19 cellular contexts compared by ENCODE assay signal in genomic region chr1:228072658-228073043, GRCh38. TPM values are rescaled to one million over a fixed set of nuclear protein-coding genes. Genes with fewer than 3 reads are reported as not detected.
A peak's percentile ranks its signal among the peaks of the same experiment; 100 is the strongest.
DNase-seq lines count a peak whose midpoint lies in the region; ATAC-seq, FAIRE-seq and TF ChIP-seq lines count a peak whose summit lies in the region.
"Had no signal": no experiment of that assay in that cellular context is flagged by ENCODE, and none has a peak within 500 bp of the region (broad histone marks: within the 10 kb centered on the region; RNA-seq: fewer than 3 reads in every experiment).

No MANE protein-coding gene starts in this region.

- no peaks in the 10 kb centered on the region for H3K9me1 ChIP-seq in IMR-90 (ENCODE audit: insufficient read depth, low read length)
- no peaks in the 10 kb centered on the region for H3K9me1 ChIP-seq in endothelial cell of umbilical vein (replicated peaks; ENCODE audit: control insufficient read depth, extremely low read depth, insufficient read depth, low read length)

- H3K4me3 Mint-ChIP-seq in activated naive CD8-positive, alpha-beta T cell: no peak overlapping the region
- H3K4me3 Mint-ChIP-seq in activated naive CD8-positive, alpha-beta T cell treated with anti-CD3 and anti-CD28 coated beads, Interleukin-2, amount 50 U/mL, for 24 hours: no peak overlapping the region
- no peak overlapping the region for H3K4me3 Mint-ChIP-seq in stimulated activated memory B cell treated with anti-CD40 and anti-IgM and Interleukin-4, amounts not matched to agents 10 μg/mL and 1 μg/mL and 100 μg/mL, for 72 hours
- no peak overlapping the region for H3K4me3 Mint-ChIP-seq in T-helper 17 cell
- H3K4me3 Mint-ChIP-seq: GM23338 had no signal

- no peak overlapping the region for H3K4ac ChIP-seq in IMR-90 (ENCODE audit: low read depth, low read length)

- CTCF ChIA-PET in IMR-90 (lab: Yijun Ruan, JAX): no interaction called here
- CTCF ChIA-PET in endothelial cell of umbilical vein (lab: Charles Lee): no interaction called here

- H4K8ac ChIP-seq in IMR-90 (ENCODE audit: low read depth in 2 of 2, low read length in 2 of 2): no peak overlapping the region

- no peaks in the 10 kb centered on the region for H3K36me3 Mint-ChIP-seq in activated naive CD8-positive, alpha-beta T cell
- no peaks in the 10 kb centered on the region for H3K36me3 Mint-ChIP-seq in activated naive CD8-positive, alpha-beta T cell treated with anti-CD3 and anti-CD28 coated beads, Interleukin-2, amount 50 U/mL, for 24 hours (ENCODE audit: low read depth)
- H3K36me3 Mint-ChIP-seq in stimulated activated memory B cell treated with anti-CD40 and anti-IgM and Interleukin-4, amounts not matched to agents 10 μg/mL and 1 μg/mL and 100 μg/mL, for 72 hours: no peaks in the 10 kb centered on the region
- no peaks in the 10 kb centered on the region for H3K36me3 Mint-ChIP-seq in T-helper 17 cell (ENCODE audit: low read depth)

- no peak overlapping the region for H2BK120ac ChIP-seq in IMR-90 (ENCODE audit: low read depth, low read length)

- 62% methylated on average over 4 of the region's 5 CpGs; no CpG with 5 or more reads in 1 of the 2 experiments for WGBS in IMR-90 (ENCODE audit: extremely low coverage in 2 of 2, insufficient read length in 1 of 2), 2 experiments

- H3K4me2 ChIP-seq in IMR-90 (ENCODE audit: low read depth, low read length): no peak overlapping the region
- H3K4me2 ChIP-seq in endothelial cell of umbilical vein (ENCODE audit: insufficient read depth, low read length): no peak overlapping the region
- H3K4me2 ChIP-seq: GM23338, PC-9 had no signal

- in situ Hi-C loops in IMR-90 (cut with MboI; ENCODE audit: low sequenced_read_pairs): no loop called here

- no peaks in the 10 kb centered on the region for H3K9me3 ChIP-seq in IMR-90 (ENCODE audit: control insufficient read depth, insufficient read depth, low read length)
- no peaks in the 10 kb centered on the region for H3K9me3 ChIP-seq in endothelial cell of umbilical vein (replicated peaks; ENCODE audit: control insufficient read depth, insufficient read depth, low read length)
- H3K9me3 ChIP-seq in T-helper 17 cell (ENCODE audit: control insufficient read depth, low read length, poor library complexity, severe bottlenecking): no peaks in the 10 kb centered on the region
- H3K9me3 ChIP-seq: SJSA1 had no signal

- H4K20me1 ChIP-seq in IMR-90 (ENCODE audit: insufficient read depth, low read length) (peaks cover 12% of the 10 kb centered on the region), endothelial cell of umbilical vein (replicated peaks; ENCODE audit: control insufficient read depth, extremely low read depth, insufficient read depth, low read length) (no peaks in the 10 kb centered on the region)

- DNase-seq in activated naive CD8-positive, alpha-beta T cell treated with anti-CD3 and anti-CD28 coated beads, Interleukin-2, amount 50 U/mL, for 24 hours: no peak
- DNase-seq in IMR-90: no peak
- DNase-seq in endothelial cell of umbilical vein (ENCODE audit: low read depth, low spot score): no peak
- DNase-seq in GM19239 (ENCODE audit: insufficient read length, low spot score): no peak
- DNase-seq in T-helper 17 cell: no peak
- no peak for DNase-seq in cortex of kidney (lab: John Stamatoyannopoulos, UW)
- DNase-seq: AML-193, KBM-7, NCI-H1105 treated with DMSO at 0.1 percent for 48 hours, NCI-H187 treated with DMSO at 0.1 percent for 48 hours, NCI-H226, NCI-H524 treated with DMSO at 0.1 percent for 48 hours, PC-9 had no signal

- H3K27me3 Mint-ChIP-seq in activated naive CD8-positive, alpha-beta T cell: no peaks in the 10 kb centered on the region
- no peaks in the 10 kb centered on the region for H3K27me3 Mint-ChIP-seq in activated naive CD8-positive, alpha-beta T cell treated with anti-CD3 and anti-CD28 coated beads, Interleukin-2, amount 50 U/mL, for 24 hours
- peaks cover 11% of the 10 kb centered on the region for H3K27me3 Mint-ChIP-seq in stimulated activated memory B cell treated with anti-CD40 and anti-IgM and Interleukin-4, amounts not matched to agents 10 μg/mL and 1 μg/mL and 100 μg/mL, for 72 hours
- H3K27me3 Mint-ChIP-seq in T-helper 17 cell: no peaks in the 10 kb centered on the region

- no peak overlapping the region for H3K23ac ChIP-seq in IMR-90 (ENCODE audit: low read depth, low read length)

- no peak for TF ChIP-seq POLR2A in IMR-90 (IDR thresholded peaks at IDR 0.05; ENCODE audit: low read depth, low read length)
- no peak for TF ChIP-seq POLR2A in endothelial cell of umbilical vein (IDR thresholded peaks at IDR 0.05; ENCODE audit: low read depth, low read length)

- H3K27ac ChIP-seq in IMR-90 (ENCODE audit: insufficient read depth, low read length) (no peak overlapping the region), endothelial cell of umbilical vein (ENCODE audit: insufficient read depth, low read depth, low read length) (no peak overlapping the region)
- H3K27ac ChIP-seq: C4-2B, PC-9, SJSA1 had no signal

- BruUV-seq in IMR-90 (replicated peaks; lab: Mats Ljungman, UMichigan): no TSS peak
- BruUV-seq in endothelial cell of umbilical vein (replicated peaks; lab: Mats Ljungman, UMichigan): no TSS peak

- H3K56ac ChIP-seq in IMR-90 (ENCODE audit: extremely low read depth, insufficient read depth, low read length): no peak overlapping the region

- peak overlapping the region; percentile 34 for H3K27ac Mint-ChIP-seq in activated naive CD8-positive, alpha-beta T cell
- H3K27ac Mint-ChIP-seq in activated naive CD8-positive, alpha-beta T cell treated with anti-CD3 and anti-CD28 coated beads, Interleukin-2, amount 50 U/mL, for 24 hours: no peak overlapping the region
- no peak overlapping the region for H3K27ac Mint-ChIP-seq in stimulated activated memory B cell treated with anti-CD40 and anti-IgM and Interleukin-4, amounts not matched to agents 10 μg/mL and 1 μg/mL and 100 μg/mL, for 72 hours
- no peak overlapping the region for H3K27ac Mint-ChIP-seq in T-helper 17 cell
- H3K27ac Mint-ChIP-seq: GM23338 had no signal

- no peak overlapping the region for H2BK15ac ChIP-seq in IMR-90 (ENCODE audit: low read depth, low read length)

- no peak overlapping the region for H3K18ac ChIP-seq in IMR-90 (ENCODE audit: low read depth, low read length)

- H3K79me2 ChIP-seq in endothelial cell of umbilical vein (ENCODE audit: control insufficient read depth, insufficient read depth, low read length): no peaks in the 10 kb centered on the region

- POLR2A ChIA-PET in IMR-90 (lab: Charles Lee; ENCODE audit: unreplicated experiment): no interaction called here
- POLR2A ChIA-PET in endothelial cell of umbilical vein (lab: Charles Lee): no interaction called here

- H3K36me3 ChIP-seq in IMR-90 (ENCODE audit: control insufficient read depth, insufficient read depth, low read length): no peaks in the 10 kb centered on the region
- no peaks in the 10 kb centered on the region for H3K36me3 ChIP-seq in endothelial cell of umbilical vein (ENCODE audit: control insufficient read depth in 2 of 2, extremely low read depth in 1 of 2, insufficient read depth in 2 of 2, low read length in 2 of 2)
- H3K36me3 ChIP-seq: SJSA1 had no signal

- intact Hi-C loops in IMR-90 (cut with micrococcal nuclease): no loop called here
- intact Hi-C loops in endothelial cell of umbilical vein (cut with micrococcal nuclease): loop anchor here (5.0 kb wide), 2 partner anchors 75 to 310 kb away; no protein-coding TSS in a partner anchor

- no peak for FAIRE-seq in endothelial cell of umbilical vein (lab: Jason Lieb, UNC)
- no peak for FAIRE-seq in GM19239 (lab: Jason Lieb, UNC)
- FAIRE-seq: G401.6 had no signal

- H3K4me1 ChIP-seq in IMR-90 (ENCODE audit: control insufficient read depth, insufficient read depth, low read length): no peaks in the 10 kb centered on the region
- no peaks in the 10 kb centered on the region for H3K4me1 ChIP-seq in endothelial cell of umbilical vein (ENCODE audit: control insufficient read depth, extremely low read depth, insufficient read depth, low read length)
- H3K4me1 ChIP-seq: SJSA1 had no signal

- no peak overlapping the region for H2AK5ac ChIP-seq in IMR-90 (ENCODE audit: low read depth, low read length)

- no peak for ATAC-seq in activated naive CD8-positive, alpha-beta T cell treated with anti-CD3 and anti-CD28 coated beads, Interleukin-2, amount 50 U/mL, for 24 hours
- no peak for ATAC-seq in IMR-90 (ENCODE audit: low read depth)
- ATAC-seq in stimulated activated memory B cell treated with anti-CD40 and anti-IgM and Interleukin-4, amounts not matched to agents 10 μg/mL and 1 μg/mL and 100 μg/mL, for 72 hours: peak; percentile 14
- ATAC-seq in T-helper 17 cell: no peak

- H3K14ac ChIP-seq in IMR-90 (replicated peaks; ENCODE audit: low read depth, low read length): no peak overlapping the region

- H3K4me3 ChIP-seq in IMR-90 (ENCODE audit: insufficient read depth, low read depth, low read length) (no peak overlapping the region), endothelial cell of umbilical vein (replicated peaks in 1 of 3; ENCODE audit: insufficient read depth in 1 of 3, low read depth in 1 of 3, low read length in 3 of 3) (no peak overlapping the region)
- H3K4me3 ChIP-seq: GM23338, PC-9, SJSA1 had no signal

- dilution Hi-C loops in IMR-90 (cut with HindIII; ENCODE audit: low sequenced_read_pairs, unreplicated experiment): no loop called here
- dilution Hi-C loops in endothelial cell of umbilical vein (cut with MboI; ENCODE audit: extremely low pct_ligation_motif_present, low sequenced_read_pairs): no loop called here

- no peak overlapping the region for H4K91ac ChIP-seq in IMR-90 (ENCODE audit: insufficient read depth, low read depth, low read length)

- TF ChIP-seq CTCF in IMR-90 (conservative IDR thresholded peaks at IDR 0.05; ENCODE audit: low read depth, low read length) (no peak), endothelial cell of umbilical vein (IDR thresholded peaks at IDR 0.05; ENCODE audit: extremely low read depth in 1 of 2, insufficient read depth in 1 of 2, low read depth in 1 of 2, low read length in 2 of 2) (no peak)

- H3K4me1 Mint-ChIP-seq in activated naive CD8-positive, alpha-beta T cell (ENCODE audit: low read depth): peaks cover 1% of the 10 kb centered on the region
- no peaks in the 10 kb centered on the region for H3K4me1 Mint-ChIP-seq in activated naive CD8-positive, alpha-beta T cell treated with anti-CD3 and anti-CD28 coated beads, Interleukin-2, amount 50 U/mL, for 24 hours
- peaks cover 28% of the 10 kb centered on the region for H3K4me1 Mint-ChIP-seq in stimulated activated memory B cell treated with anti-CD40 and anti-IgM and Interleukin-4, amounts not matched to agents 10 μg/mL and 1 μg/mL and 100 μg/mL, for 72 hours
- H3K4me1 Mint-ChIP-seq in T-helper 17 cell: peaks cover 27% of the 10 kb centered on the region

- no peak for TF ChIP-seq RAD21 in IMR-90 (IDR thresholded peaks at IDR 0.05; ENCODE audit: low read length)

- no peaks in the 10 kb centered on the region for H3K9me3 Mint-ChIP-seq in activated naive CD8-positive, alpha-beta T cell (ENCODE audit: low read depth)
- H3K9me3 Mint-ChIP-seq in activated naive CD8-positive, alpha-beta T cell treated with anti-CD3 and anti-CD28 coated beads, Interleukin-2, amount 50 U/mL, for 24 hours: no peaks in the 10 kb centered on the region
- H3K9me3 Mint-ChIP-seq in stimulated activated memory B cell treated with anti-CD40 and anti-IgM and Interleukin-4, amounts not matched to agents 10 μg/mL and 1 μg/mL and 100 μg/mL, for 72 hours: no peaks in the 10 kb centered on the region
- H3K9me3 Mint-ChIP-seq: GM23338 had no signal

- no peak overlapping the region for H2AK9ac ChIP-seq in IMR-90 (replicated peaks; ENCODE audit: low read depth, low read length, poor library complexity)

- no peak overlapping the region for H2BK20ac ChIP-seq in IMR-90 (ENCODE audit: low read depth, low read length)

- no peaks in the 10 kb centered on the region for H3K79me1 ChIP-seq in IMR-90 (ENCODE audit: low read depth in 1 of 2, low read length in 2 of 2)

- H3K9ac ChIP-seq in IMR-90 (ENCODE audit: low read depth, low read length): no peak overlapping the region
- no peak overlapping the region for H3K9ac ChIP-seq in endothelial cell of umbilical vein (replicated peaks; ENCODE audit: extremely low read depth, insufficient read depth, low read length)

- no peak overlapping the region for H2BK5ac ChIP-seq in IMR-90 (ENCODE audit: low read depth, low read length, poor library complexity, severe bottlenecking)

- H2AFZ ChIP-seq in IMR-90 (replicated peaks; ENCODE audit: low read length, poor library complexity) (peak overlapping the region; percentile 33), endothelial cell of umbilical vein (ENCODE audit: low read depth, low read length) (no peak overlapping the region)
- H2AFZ ChIP-seq: GM23338, PC-9 had no signal

- H3K27me3 ChIP-seq in IMR-90 (ENCODE audit: control insufficient read depth, insufficient read depth, low read length) (peaks cover 17% of the 10 kb centered on the region), endothelial cell of umbilical vein (ENCODE audit: control insufficient read depth in 2 of 2, insufficient read depth in 2 of 2, low read length in 2 of 2) (peaks cover 0 to 5% of the 10 kb centered on the region in 2 experiments)
- H3K27me3 ChIP-seq: SJSA1 had no signal

- no peak overlapping the region for H4K5ac ChIP-seq in IMR-90 (ENCODE audit: low read depth, low read length)

RNA-seq across cellular contexts. Expression of gene ARF1, which starts 9.9 kb away (rescaled TPM):
- 306 and 330 TPM in 2 replicates for total RNA-seq in IMR-90 (2012; rRNA removed)
- polyA plus RNA-seq in IMR-90 (2012; rRNA removed): 1,099 and 1,100 TPM in 2 replicates
- 570 and 893 TPM in 2 replicates for polyA plus RNA-seq in IMR-90 (2012; cell fraction: cytosol; rRNA removed)
- 435 and 685 TPM in 2 replicates for polyA plus RNA-seq in IMR-90 (2012; cell fraction: nucleus; rRNA removed; ENCODE audit: low replicate concordance)
- total RNA-seq in endothelial cell of umbilical vein: 488 and 499 TPM in 2 replicates
- polyA plus RNA-seq in endothelial cell of umbilical vein: 844 and 1,054 TPM in 2 replicates
- polyA plus RNA-seq in endothelial cell of umbilical vein (2011; cell fraction: cytosol; rRNA removed): 724 and 860 TPM in 2 replicates
- polyA plus RNA-seq in endothelial cell of umbilical vein (2011; cell fraction: nucleus; rRNA removed): 433 and 446 TPM in 2 replicates
- polyA plus RNA-seq in endothelial cell of umbilical vein (2012): 473 and 510 TPM in 2 replicates
- polyA minus RNA-seq in endothelial cell of umbilical vein: 691 and 797 TPM in 2 replicates
- 221 TPM for polyA minus RNA-seq in endothelial cell of umbilical vein (2011; cell fraction: cytosol; rRNA and poly(A)+ RNA removed)
- 130 and 181 TPM in 2 replicates for polyA minus RNA-seq in endothelial cell of umbilical vein (2011; cell fraction: nucleus; rRNA and poly(A)+ RNA removed)
- total RNA-seq in T-helper 17 cell: 100 to 1,000 TPM; 325 to 382 TPM

RNA-seq across cellular contexts. Expression of gene C1orf35, which starts 30.5 kb away (rescaled TPM):
- 4.3 and 4.7 TPM in 2 replicates for total RNA-seq in IMR-90 (2012; rRNA removed)
- polyA plus RNA-seq in IMR-90 (2012; rRNA removed): 13.0 and 15.4 TPM in 2 replicates
- polyA plus RNA-seq in IMR-90 (2012; cell fraction: cytosol; rRNA removed): 20.6 and 27.3 TPM in 2 replicates
- polyA plus RNA-seq in IMR-90 (2012; cell fraction: nucleus; rRNA removed; ENCODE audit: low replicate concordance): 46.8 and 78.0 TPM in 2 replicates
- total RNA-seq in endothelial cell of umbilical vein: 21.7 and 23.9 TPM in 2 replicates
- polyA plus RNA-seq in endothelial cell of umbilical vein: 19.9 and 21.1 TPM in 2 replicates
- 14.6 and 17.1 TPM in 2 replicates for polyA plus RNA-seq in endothelial cell of umbilical vein (2011; cell fraction: cytosol; rRNA removed)
- polyA plus RNA-seq in endothelial cell of umbilical vein (2011; cell fraction: nucleus; rRNA removed): 22.9 and 27.5 TPM in 2 replicates
- 12.8 and 15.1 TPM in 2 replicates for polyA plus RNA-seq in endothelial cell of umbilical vein (2012)
- 2.4 and 2.6 TPM in 2 replicates for polyA minus RNA-seq in endothelial cell of umbilical vein
- polyA minus RNA-seq in endothelial cell of umbilical vein (2011; cell fraction: cytosol; rRNA and poly(A)+ RNA removed): 4.3 TPM
- polyA minus RNA-seq in endothelial cell of umbilical vein (2011; cell fraction: nucleus; rRNA and poly(A)+ RNA removed): 1.6 and 2.8 TPM in 2 replicates
- 10 to 100 TPM; 20.9 to 21.6 TPM for total RNA-seq in T-helper 17 cell

RNA-seq across cellular contexts. Expression of gene MRPL55, which starts 36.4 kb away (rescaled TPM):
- total RNA-seq in IMR-90 (2012; rRNA removed): 48.9 TPM in 2 replicates
- polyA plus RNA-seq in IMR-90 (2012; rRNA removed): 95.4 and 121 TPM in 2 replicates
- 115 and 152 TPM in 2 replicates for polyA plus RNA-seq in IMR-90 (2012; cell fraction: cytosol; rRNA removed)
- polyA plus RNA-seq in IMR-90 (2012; cell fraction: nucleus; rRNA removed; ENCODE audit: low replicate concordance): 146 and 244 TPM in 2 replicates
- 57.0 and 58.7 TPM in 2 replicates for total RNA-seq in endothelial cell of umbilical vein
- 155 and 287 TPM in 2 replicates for polyA plus RNA-seq in endothelial cell of umbilical vein
- polyA plus RNA-seq in endothelial cell of umbilical vein (2011; cell fraction: cytosol; rRNA removed): 84.5 and 110 TPM in 2 replicates
- 103 and 115 TPM in 2 replicates for polyA plus RNA-seq in endothelial cell of umbilical vein (2011; cell fraction: nucleus; rRNA removed)
- polyA plus RNA-seq in endothelial cell of umbilical vein (2012): 43.4 and 51.1 TPM in 2 replicates
- polyA minus RNA-seq in endothelial cell of umbilical vein: 35.6 and 46.6 TPM in 2 replicates
- 56.2 TPM for polyA minus RNA-seq in endothelial cell of umbilical vein (2011; cell fraction: cytosol; rRNA and poly(A)+ RNA removed)
- polyA minus RNA-seq in endothelial cell of umbilical vein (2011; cell fraction: nucleus; rRNA and poly(A)+ RNA removed): 13.6 and 18.8 TPM in 2 replicates
- total RNA-seq in T-helper 17 cell: 10 to 100 TPM; 55.2 to 59.9 TPM
